ENCODE assay signal across 2 cellular contexts in genomic region chr21:41411449-41412089, GRCh38.
TF ChIP-seq lines count a peak whose summit lies in the region.

No MANE protein-coding gene starts in this region.

TF ChIP-seq in HCT116, 20 proteins besides CTCF, POLR2A, EP300 and RAD21:
- TF ChIP-seq MAX (IDR thresholded peaks at IDR 0.05), result no peak
- TF ChIP-seq TCF7L2 (IDR thresholded peaks at IDR 0.05; ENCODE audit: borderline replicate concordance, extremely low read depth, insufficient read depth, insufficient read length), result peak; percentile 42
TF ChIP-seq in HCT116: peak in this region for 1.

TF ChIP-seq in HepG2, 621 proteins besides CTCF, POLR2A, EP300 and RAD21:
- no peak for TF ChIP-seq ZFP36L2 (CRISPR knock-in tag; IDR thresholded peaks at IDR 0.05)
- peak; percentile 93 for TF ChIP-seq ZNF574 (CRISPR knock-in tag; IDR thresholded peaks at IDR 0.05)
- 0 out of 2 replicates have a peak, but pooled peaks have one; percentile 15 for TF ChIP-seq ZMYM4 (CRISPR knock-in tag; IDR thresholded peaks at IDR 0.05)
